ENCODE assay signal across 8 cellular contexts in the genomic region with DNA sequence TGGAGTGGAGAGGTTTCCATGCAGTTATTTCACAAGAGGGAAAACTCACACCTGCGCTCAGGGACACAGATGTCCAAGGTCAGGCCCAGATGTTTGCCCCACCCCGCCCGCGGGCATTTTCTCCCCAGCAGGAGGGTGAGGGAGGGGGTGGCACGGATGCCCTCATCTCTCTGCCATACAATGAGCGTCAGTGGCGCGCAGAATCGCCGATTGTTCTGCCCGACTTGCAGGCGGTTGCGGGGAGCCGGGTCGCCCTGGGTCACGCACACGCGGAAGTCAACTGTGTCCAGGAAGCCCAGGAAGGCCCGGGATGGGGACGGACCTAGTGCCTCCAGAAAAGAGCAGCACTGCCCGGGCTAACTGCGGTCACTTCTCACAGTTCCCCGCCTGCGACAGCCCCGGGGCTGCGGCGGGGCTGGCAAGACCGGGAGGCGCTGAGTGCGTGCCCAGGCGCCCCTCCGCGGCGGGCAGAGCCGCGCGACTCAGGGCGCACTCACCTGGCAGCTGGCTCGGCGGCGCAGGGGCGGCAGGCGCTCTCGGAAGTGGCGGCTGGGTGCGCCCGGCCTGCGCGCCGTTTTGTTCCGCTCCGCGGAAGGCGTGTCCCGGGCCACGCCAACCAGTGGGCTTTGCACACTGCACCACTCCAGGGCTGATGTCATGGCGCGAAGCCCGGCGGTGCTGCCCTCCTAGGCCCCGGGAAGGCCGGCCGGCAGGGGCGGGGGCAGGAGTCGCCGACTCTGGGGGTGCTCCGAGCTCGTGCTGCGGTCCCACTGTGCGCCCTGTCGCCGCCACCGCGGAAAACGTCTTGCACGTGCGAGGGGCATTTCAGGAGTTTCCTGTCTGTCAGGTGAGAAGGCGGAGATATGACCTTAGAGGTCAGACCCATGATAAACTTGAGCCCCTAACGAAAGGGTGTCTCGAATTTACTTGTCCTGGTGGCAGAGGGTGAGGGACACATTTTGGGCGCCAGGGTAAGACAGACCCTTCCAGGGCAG. TPM values are rescaled to one million over a fixed set of nuclear protein-coding genes. Genes with fewer than 3 reads are reported as not detected.
A peak's percentile ranks its signal among the peaks of the same experiment; 100 is the strongest.
DNase-seq lines count a peak whose midpoint lies in the region; ATAC-seq, FAIRE-seq and TF ChIP-seq lines count a peak whose summit lies in the region.

CSRP1 (minus strand) TSS at position 551 of the 995 bp plus-strand sequence. CDS start 10,820 bp downstream, outside the sequence.

- no peaks in the 10 kb centered on the region for H3K27me3 Mint-ChIP-seq in T-helper 2 cell treated with Interferon-gamma antibody and Interleukin-4, amounts not matched to agents 5 μg/mL and 100 μg/mL, for 36 hours (ENCODE audit: low read depth)
- H3K27me3 Mint-ChIP-seq in astrocyte (ENCODE audit: low read depth, unreplicated experiment) = no peaks in the 10 kb centered on the region

- peak; percentile 97 for ATAC-seq in HG02588 (IDR thresholded peaks at IDR 0.05; ENCODE audit: unreplicated experiment)

- H3K4me3 ChIP-seq in astrocyte (ENCODE audit: insufficient read depth, low read depth, low read length) (peak within 1 kb of the TSS; percentile 84), sigmoid colon (peak within 1 kb of the TSS; percentile 71 to 92 (median 78))

- TF ChIP-seq POLR2A in sigmoid colon (IDR thresholded peaks at IDR 0.05) = peak; percentile 67 to 77

- H3K4me3 Mint-ChIP-seq in T-helper 2 cell treated with Interferon-gamma antibody and Interleukin-4, amounts not matched to agents 5 μg/mL and 100 μg/mL, for 36 hours = peak within 1 kb of the TSS; percentile 93
- H3K4me3 Mint-ChIP-seq in astrocyte (ENCODE audit: unreplicated experiment) = peak within 1 kb of the TSS; percentile 89

- peaks cover 57% of the 10 kb centered on the region for H3K79me2 ChIP-seq in astrocyte (ENCODE audit: insufficient read depth, low read length)

- peaks cover 21% of the 10 kb centered on the region for H4K20me1 ChIP-seq in astrocyte (ENCODE audit: insufficient read depth, low read length)

- FAIRE-seq in astrocyte (lab: Jason Lieb, UNC) = no peak

- H3K9ac ChIP-seq in astrocyte (ENCODE audit: low read length) = peak within 1 kb of the TSS; percentile 93

- H3K4me1 Mint-ChIP-seq in T-helper 2 cell treated with Interferon-gamma antibody and Interleukin-4, amounts not matched to agents 5 μg/mL and 100 μg/mL, for 36 hours (ENCODE audit: low read depth) = peaks cover 45% of the 10 kb centered on the region
- H3K4me1 Mint-ChIP-seq in astrocyte (ENCODE audit: low read depth, unreplicated experiment) = peaks cover 45% of the 10 kb centered on the region

- no peaks in the 10 kb centered on the region for H3K9me3 Mint-ChIP-seq in T-helper 2 cell treated with Interferon-gamma antibody and Interleukin-4, amounts not matched to agents 5 μg/mL and 100 μg/mL, for 36 hours
- H3K9me3 Mint-ChIP-seq in astrocyte (ENCODE audit: unreplicated experiment) = no peaks in the 10 kb centered on the region

- TF ChIP-seq EP300 in sigmoid colon (IDR thresholded peaks at IDR 0.05) = peak in 1 of 4 donors; percentile 7

- peak; percentile 12; the same call in 1 of the 3 replicates for TF ChIP-seq CTCF in GM12872 (IDR thresholded peaks at IDR 0.05; ENCODE audit: insufficient read depth, low read depth, low read length)
- no peak for TF ChIP-seq CTCF in astrocyte (IDR thresholded peaks at IDR 0.05; ENCODE audit: insufficient read depth, low read depth, low read length)
- TF ChIP-seq CTCF in sigmoid colon (IDR thresholded peaks at IDR 0.05) = no peak

- H3K27me3 ChIP-seq in astrocyte (ENCODE audit: insufficient read depth, low read length) = no peaks in the 10 kb centered on the region
- no peaks in the 10 kb centered on the region for H3K27me3 ChIP-seq in sigmoid colon

- WGBS in sigmoid colon, 2 donors = 1 to 2% methylated on average over 81 of the region's 81 CpGs

- peak within 1 kb of the TSS; percentile 99 for H3K4me2 ChIP-seq in astrocyte (ENCODE audit: low read length)

- H3K9me3 ChIP-seq in astrocyte (ENCODE audit: insufficient read depth, low read depth, low read length) (no peaks in the 10 kb centered on the region), sigmoid colon (no peaks in the 10 kb centered on the region)

- intact Hi-C loops in sigmoid colon (cut with DNase I) = no loop called here

- peaks cover 7% of the 10 kb centered on the region for H3K36me3 Mint-ChIP-seq in T-helper 2 cell treated with Interferon-gamma antibody and Interleukin-4, amounts not matched to agents 5 μg/mL and 100 μg/mL, for 36 hours (ENCODE audit: low read depth)
- no peaks in the 10 kb centered on the region for H3K36me3 Mint-ChIP-seq in astrocyte (ENCODE audit: low read depth, unreplicated experiment)

- H3K4me1 ChIP-seq in astrocyte (ENCODE audit: insufficient read depth, low read length) (peaks cover 63% of the 10 kb centered on the region), sigmoid colon (peaks cover 0 to 63% (median 45%) of the 10 kb centered on the region in 4 donors)

- DNase-seq in NCI-H1105 (lab: John Stamatoyannopoulos, UW) (peak; percentile 69), astrocyte (ENCODE audit: low read depth) (peak; percentile 83), hypothalamus (lab: John Stamatoyannopoulos, UW) (peak in 49 of 51 donors; percentile 14 to 93 (median 81)), sigmoid colon (peak; percentile 97), ecto neural progenitor cell (ENCODE audit: low spot score) (no peak)
- DNase-seq in T-helper 2 cell treated with Interferon-gamma antibody and Interleukin-4, amounts not matched to agents 5 μg/mL and 100 μg/mL, for 36 hours (ENCODE audit: low spot score) = peak; percentile 82

- peak within 1 kb of the TSS; percentile 89 for H3K27ac Mint-ChIP-seq in T-helper 2 cell treated with Interferon-gamma antibody and Interleukin-4, amounts not matched to agents 5 μg/mL and 100 μg/mL, for 36 hours
- peak within 1 kb of the TSS; percentile 98 for H3K27ac Mint-ChIP-seq in astrocyte (ENCODE audit: unreplicated experiment)

- H3K36me3 ChIP-seq in astrocyte (ENCODE audit: insufficient read depth, low read length) (no peaks in the 10 kb centered on the region), sigmoid colon (peaks cover 0 to 9% (median 4%) of the 10 kb centered on the region in 4 donors)

- H2AFZ ChIP-seq in astrocyte (ENCODE audit: low read depth, low read length) = peak within 1 kb of the TSS; percentile 64

- peak within 1 kb of the TSS; percentile 97 for H3K27ac ChIP-seq in astrocyte (ENCODE audit: low read depth, low read length)
- H3K27ac ChIP-seq in sigmoid colon = peak within 1 kb of the TSS; percentile 92 to 98 (median 96)

RNA-seq across cellular contexts. Expression of gene CSRP1, which starts in this region (rescaled TPM):
- 289 and 317 TPM in 2 replicates for total RNA-seq in astrocyte
- total RNA-seq in sigmoid colon = 1,000 to 10,000 TPM; 4,737 to 8,467 (median 6,048) TPM
- 100 to 1,000 TPM; 189 to 296 (median 264) TPM for polyA plus RNA-seq in sigmoid colon

Comparison
In these comparisons a context has a peak if more than half of its experiments do, and no peak if none do; other contexts are left out.
1. RNA of gene CSRP1 (total RNA-seq): 4,737 to 8,467 TPM in sigmoid colon; 289 to 317 TPM in astrocyte; every median in the first group is over 10 times any median in the second.